Comparison of ENCODE assay signal across 9 cellular contexts in genomic region chr18:55337908-55338521, GRCh38.
DNase-seq lines count a peak whose midpoint lies in the region; ATAC-seq and TF ChIP-seq lines count a peak whose summit lies in the region.
"Had no signal": no experiment of that assay in that cellular context is flagged by ENCODE, and none has a peak within 500 bp of the region (broad histone marks: within the 10 kb centered on the region; RNA-seq: fewer than 3 reads in every experiment).

No MANE protein-coding gene starts in this region.

- H3K36me3 Mint-ChIP-seq in immature natural killer cell, result no peaks in the 10 kb centered on the region
- H3K36me3 Mint-ChIP-seq in stimulated activated naive B cell treated with anti-CD40 and anti-IgM and Interleukin-4, amounts not matched to agents 10 μg/mL and 1 μg/mL and 100 μg/mL, for 72 hours, result no peaks in the 10 kb centered on the region

- peaks cover 11 to 18% of the 10 kb centered on the region in 2 donors for H3K4me1 Mint-ChIP-seq in immature natural killer cell
- peaks cover 14 to 34% of the 10 kb centered on the region in 2 donors for H3K4me1 Mint-ChIP-seq in stimulated activated naive B cell treated with anti-CD40 and anti-IgM and Interleukin-4, amounts not matched to agents 10 μg/mL and 1 μg/mL and 100 μg/mL, for 72 hours

- ATAC-seq in GM21367 (IDR thresholded peaks at IDR 0.05; ENCODE audit: unreplicated experiment) (peak; percentile 62), HG02970 (IDR thresholded peaks at IDR 0.05; ENCODE audit: low FRiP score, unreplicated experiment) (no peak)
- ATAC-seq in stimulated activated naive B cell treated with anti-CD40 and anti-IgM and Interleukin-4, amounts not matched to agents 10 μg/mL and 1 μg/mL and 100 μg/mL, for 72 hours (replicated peaks), result peak; percentile 86 to 91

- peak overlapping the region in 4 of 5 donors; percentile 22 to 40 (median 26) for H3K4me3 Mint-ChIP-seq in immature natural killer cell
- H3K4me3 Mint-ChIP-seq in stimulated activated naive B cell treated with anti-CD40 and anti-IgM and Interleukin-4, amounts not matched to agents 10 μg/mL and 1 μg/mL and 100 μg/mL, for 72 hours, result peak overlapping the region; percentile 79 to 80

- in situ Hi-C loops in GM13977 (cut with MboI; ENCODE audit: low pct_unique_long_range_greater_than_20kb, low sequenced_read_pairs, unreplicated experiment), result no loop called here

- no peak for TF ChIP-seq CTCF in GM13977 (IDR thresholded peaks at IDR 0.05; ENCODE audit: extremely low read depth, insufficient read depth, missing control alignments)

- peak overlapping the region in 2 of 6 donors; percentile 12 to 38 for H3K27ac Mint-ChIP-seq in immature natural killer cell
- H3K27ac Mint-ChIP-seq in stimulated activated naive B cell treated with anti-CD40 and anti-IgM and Interleukin-4, amounts not matched to agents 10 μg/mL and 1 μg/mL and 100 μg/mL, for 72 hours, result peak overlapping the region; percentile 88

- H3K9me3 Mint-ChIP-seq in immature natural killer cell, result no peaks in the 10 kb centered on the region
- no peaks in the 10 kb centered on the region for H3K9me3 Mint-ChIP-seq in stimulated activated naive B cell treated with anti-CD40 and anti-IgM and Interleukin-4, amounts not matched to agents 10 μg/mL and 1 μg/mL and 100 μg/mL, for 72 hours

- H3K27me3 Mint-ChIP-seq in immature natural killer cell (ENCODE audit: low read depth in 3 of 3), result no peaks in the 10 kb centered on the region
- no peaks in the 10 kb centered on the region for H3K27me3 Mint-ChIP-seq in stimulated activated naive B cell treated with anti-CD40 and anti-IgM and Interleukin-4, amounts not matched to agents 10 μg/mL and 1 μg/mL and 100 μg/mL, for 72 hours

- DNase-seq in amygdala (lab: John Stamatoyannopoulos, UW), result peak in 42 of 56 donors; percentile 1 to 76 (median 49)
- no peak for DNase-seq in immature natural killer cell
- peak; percentile 27 for DNase-seq in stimulated activated naive B cell treated with anti-CD40 and anti-IgM and Interleukin-4, amounts not matched to agents 10 μg/mL and 1 μg/mL and 100 μg/mL, for 72 hours
- DNase-seq in GM13977 (ENCODE audit: low spot score), result no peak
- DNase-seq in NCI-H1417 (lab: John Stamatoyannopoulos, UW), result no peak
- no peak for DNase-seq in DMS79 (lab: John Stamatoyannopoulos, UW)
- DNase-seq: NCI-H526 had no signal

Comparison
In these comparisons a context has a peak if more than half of its experiments do, and no peak if none do; other contexts are left out.
1. DNase-seq: peak in amygdala (42 of 56) and stimulated activated naive B cell treated with anti-CD40 and anti-IgM and Interleukin-4, amounts not matched to agents 10 μg/mL and 1 μg/mL and 100 μg/mL, for 72 hours (single experiment); none in immature natural killer cell (0 of 3), GM13977 (single experiment), NCI-H1417 (0 of 3) and DMS79 (single experiment).